In the genomic region with DNA sequence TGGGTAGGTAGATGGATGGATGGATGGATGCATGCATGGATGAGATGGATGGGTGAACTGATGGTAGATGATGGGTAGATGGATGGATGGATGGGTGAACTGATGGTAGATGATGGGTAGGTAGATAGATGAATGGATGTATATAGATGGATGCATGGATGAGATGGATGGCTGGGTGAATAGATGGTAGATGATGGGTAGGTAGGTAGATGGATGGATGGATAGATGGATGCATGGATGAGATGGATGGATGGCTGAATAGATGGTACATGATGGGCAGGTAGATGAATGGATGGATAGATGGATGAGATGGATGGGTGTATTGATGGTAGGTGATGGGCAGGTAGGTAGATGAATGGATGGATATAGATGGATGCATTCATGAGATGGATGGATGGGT, we compare ENCODE assay signal across 8 cellular contexts.
"Had no signal": no experiment of that assay in that cellular context is flagged by ENCODE, and none has a peak within 500 bp of the region (broad histone marks: within the 10 kb centered on the region; RNA-seq: fewer than 3 reads in every experiment).

No MANE protein-coding gene starts in this region.

- H3K4me2 ChIP-seq: KMS-11 had no signal

- DNase-seq: GM23248, GOT3, H7, HCEC 1CT, Karpas-422, KBM-7 had no signal

- H3K9ac ChIP-seq: GM23248, KMS-11 had no signal

- H3K27ac ChIP-seq: GM23248, HL-60, KMS-11 had no signal

- H3K4me3 ChIP-seq: GM23248 had no signal

- H2AFZ ChIP-seq: GM23248 had no signal
